In genomic region chr19:29831686-29832085, GRCh38 we compare ENCODE assay signal across 1 cellular context.
TF ChIP-seq lines count a peak whose summit lies in the region.

No MANE protein-coding gene starts in this region.

TF ChIP-seq in HEK293, 187 proteins besides CTCF, POLR2A, EP300 and RAD21 (continued from another document):
- TF ChIP-seq KLF17 (tag by site-specific recombination; IDR thresholded peaks at IDR 0.05), result no peak
- TF ChIP-seq ZNF629 (tag by site-specific recombination; IDR thresholded peaks at IDR 0.05), result peak; percentile 36; the same call in 1 of the 2 replicates
- TF ChIP-seq ZNF555 (tag by site-specific recombination; conservative IDR thresholded peaks at IDR 0.05), result no peak
- peak; percentile 50; the same call in 1 of the 2 replicates for TF ChIP-seq ZBTB21 (tag by site-specific recombination; IDR thresholded peaks at IDR 0.05)
- no peak for TF ChIP-seq ZNF621 (tag by site-specific recombination; IDR thresholded peaks at IDR 0.05)
- no peak for TF ChIP-seq ZNF580 (tag by site-specific recombination; IDR thresholded peaks at IDR 0.05)
- TF ChIP-seq ZNF174 (tag by site-specific recombination; IDR thresholded peaks at IDR 0.05), result no peak
- no peak for TF ChIP-seq PRDM6 (tag by site-specific recombination; IDR thresholded peaks at IDR 0.05)
- no peak for TF ChIP-seq ZSCAN30 (tag by site-specific recombination; IDR thresholded peaks at IDR 0.05)
TF ChIP-seq in HEK293: peak in this region for 2.
